In genomic region chr20:63657260-63657936, GRCh38 we compare ENCODE assay signal across 9 cellular contexts.
DNase-seq lines count a peak whose midpoint lies in the region; ATAC-seq and TF ChIP-seq lines count a peak whose summit lies in the region.
"Had no signal": no experiment of that assay in that cellular context is flagged by ENCODE, and none has a peak within 500 bp of the region (broad histone marks: within the 10 kb centered on the region; RNA-seq: fewer than 3 reads in every experiment).

No MANE protein-coding gene starts in this region.

- H3K4me1 Mint-ChIP-seq in memory B cell, result peaks cover 17% of the 10 kb centered on the region

- peaks cover 70% of the 10 kb centered on the region for H3K79me2 ChIP-seq in DND-41 (ENCODE audit: insufficient read depth, low read length)

- no peak for ATAC-seq in DND-41 (ENCODE audit: insufficient read depth, low read depth)
- ATAC-seq in HG03432 (IDR thresholded peaks at IDR 0.05; ENCODE audit: unreplicated experiment), result peak; percentile 4
- no peak for ATAC-seq in memory B cell (ENCODE audit: low read depth)
- no peak for ATAC-seq in GM19455 (IDR thresholded peaks at IDR 0.05; ENCODE audit: unreplicated experiment)

- H3K36me3 ChIP-seq in DND-41 (ENCODE audit: insufficient read depth, low read length), result peaks cover 27% of the 10 kb centered on the region

- DNase-seq in DND-41 (no peak), astrocyte of the cerebellum (ENCODE audit: low read depth) (no peak), memory B cell (ENCODE audit: low spot score in 2 of 2) (no peak), iPS-NIHi7 (ENCODE audit: extremely low spot score) (no peak)
- no peak for DNase-seq in central memory CD4-positive, alpha-beta T cell
- no peak for DNase-seq in effector CD8-positive, alpha-beta T cell (lab: John Stamatoyannopoulos, UW)

- H3K27me3 ChIP-seq in DND-41 (ENCODE audit: insufficient read depth, low read length, poor library complexity), result no peaks in the 10 kb centered on the region

- peak overlapping the region; percentile 90 for H3K4me3 Mint-ChIP-seq in memory B cell

- peaks cover 5% of the 10 kb centered on the region for H3K27me3 Mint-ChIP-seq in memory B cell

- H3K36me3 Mint-ChIP-seq in memory B cell, result peaks cover 3% of the 10 kb centered on the region

- in situ Hi-C loops in astrocyte of the cerebellum (cut with HindIII; ENCODE audit: low sequenced_read_pairs), result no loop called here

- peak overlapping the region; percentile 61 to 86 for H3K4me3 ChIP-seq in DND-41 (ENCODE audit: low read depth in 1 of 2, low read length in 2 of 2)
- peak overlapping the region; percentile 81 for H3K4me3 ChIP-seq in astrocyte of the cerebellum (ENCODE audit: low read depth, low read length)

- H3K9me3 ChIP-seq in DND-41 (ENCODE audit: insufficient read depth, low read length, severe bottlenecking), result no peaks in the 10 kb centered on the region
- H3K9me3 ChIP-seq: SJSA1 had no signal

- TF ChIP-seq CTCF in DND-41 (IDR thresholded peaks at IDR 0.05; ENCODE audit: borderline replicate concordance, extremely low read depth, low read length, poor library complexity, severe bottlenecking) (no peak), astrocyte of the cerebellum (IDR thresholded peaks at IDR 0.05; ENCODE audit: low read depth, low read length, missing control alignments) (no peak)

- H3K4me1 ChIP-seq in DND-41 (ENCODE audit: insufficient read depth, low read length), result peaks cover 55% of the 10 kb centered on the region

- H3K9me3 Mint-ChIP-seq in memory B cell, result no peaks in the 10 kb centered on the region

- peak overlapping the region; percentile 93 for H3K4me2 ChIP-seq in DND-41 (ENCODE audit: insufficient read depth, low read length)

- H4K20me1 ChIP-seq in DND-41 (ENCODE audit: insufficient read depth, low read length), result peaks cover 15% of the 10 kb centered on the region

- peak overlapping the region; percentile 86 for H3K27ac ChIP-seq in DND-41 (ENCODE audit: low read length)

- peak overlapping the region; percentile 86 for H3K9ac ChIP-seq in DND-41 (ENCODE audit: low read depth, low read length)

- H2AFZ ChIP-seq in DND-41 (ENCODE audit: low read depth, low read length), result peak overlapping the region; percentile 88

- peak overlapping the region; percentile 74 for H3K27ac Mint-ChIP-seq in memory B cell
